ENCODE assay signal across 14 cellular contexts in genomic region chr2:169464508-169465386, GRCh38. TPM values are rescaled to one million over a fixed set of nuclear protein-coding genes. Genes with fewer than 3 reads are reported as not detected.
DNase-seq lines count a peak whose midpoint lies in the region; ATAC-seq and TF ChIP-seq lines count a peak whose summit lies in the region.
"Had no signal": no experiment of that assay in that cellular context is flagged by ENCODE, and none has a peak within 500 bp of the region (broad histone marks: within the 10 kb centered on the region; RNA-seq: fewer than 3 reads in every experiment).

No MANE protein-coding gene starts in this region.

- CTCF ChIA-PET in activated CD8-positive, alpha-beta T cell treated with anti-CD3 and anti-CD28 coated beads for 36 hours (lab: Charles Lee), result no interaction called here

- H3K27me3 Mint-ChIP-seq in activated CD4-positive, alpha-beta T cell treated with anti-CD3 and anti-CD28 coated beads, Interleukin-2, amount 10 ng/mL, durations not matched to agents 24 days and 14 days, result peaks cover 2% of the 10 kb centered on the region
- no peaks in the 10 kb centered on the region for H3K27me3 Mint-ChIP-seq in activated CD8-positive, alpha-beta T cell treated with anti-CD3 and anti-CD28 coated beads for 36 hours
- H3K27me3 Mint-ChIP-seq in osteocyte (ENCODE audit: unreplicated experiment), result peaks cover 2% of the 10 kb centered on the region

- no peak overlapping the region for H3K4me3 ChIP-seq in esophagus muscularis mucosa
- H3K4me3 ChIP-seq: breast epithelium had no signal

- H3K4me3 Mint-ChIP-seq in activated CD4-positive, alpha-beta T cell treated with anti-CD3 and anti-CD28 coated beads, Interleukin-2, amount 10 ng/mL, durations not matched to agents 24 days and 14 days, result no peak overlapping the region
- H3K4me3 Mint-ChIP-seq in activated CD8-positive, alpha-beta T cell treated with anti-CD3 and anti-CD28 coated beads for 36 hours, result no peak overlapping the region
- no peak overlapping the region for H3K4me3 Mint-ChIP-seq in osteocyte (ENCODE audit: unreplicated experiment)

- H3K4me1 ChIP-seq in esophagus muscularis mucosa, result peaks cover 0 to 17% (median 9%) of the 10 kb centered on the region in 4 donors
- H3K4me1 ChIP-seq: breast epithelium had no signal

- H3K9me3 Mint-ChIP-seq in activated CD4-positive, alpha-beta T cell treated with anti-CD3 and anti-CD28 coated beads, Interleukin-2, amount 10 ng/mL, durations not matched to agents 24 days and 14 days, result no peaks in the 10 kb centered on the region
- H3K9me3 Mint-ChIP-seq in activated CD8-positive, alpha-beta T cell treated with anti-CD3 and anti-CD28 coated beads for 36 hours, result no peaks in the 10 kb centered on the region
- H3K9me3 Mint-ChIP-seq in osteocyte (ENCODE audit: unreplicated experiment), result no peaks in the 10 kb centered on the region

- POLR2A ChIA-PET in activated CD8-positive, alpha-beta T cell treated with anti-CD3 and anti-CD28 coated beads for 36 hours (lab: Charles Lee), result interaction anchor here (1.0 kb wide), 1 partner anchor 17 kb away, joined by 4 read pairs; no protein-coding TSS in a partner anchor

- no peak overlapping the region for H3K27ac ChIP-seq in esophagus muscularis mucosa (replicated peaks in 1 of 4)
- H3K27ac ChIP-seq: breast epithelium had no signal

- intact Hi-C loops in activated CD4-positive, alpha-beta T cell treated with anti-CD3 and anti-CD28 coated beads, Interleukin-2, amount 10 ng/mL, durations not matched to agents 24 days and 14 days (cut with micrococcal nuclease), result loop anchor here (5.0 kb wide), 2 partner anchors 98 to 492 kb away; no protein-coding TSS in a partner anchor
- intact Hi-C loops in activated CD8-positive, alpha-beta T cell treated with anti-CD3 and anti-CD28 coated beads for 36 hours (cut with micrococcal nuclease), result no loop called here
- intact Hi-C loops in esophagus muscularis mucosa (cut with DNase I), result no loop called here

- TF ChIP-seq CTCF in activated CD8-positive, alpha-beta T cell treated with anti-CD3 and anti-CD28 coated beads for 36 hours (IDR thresholded peaks at IDR 0.05), result no peak
- no peak for TF ChIP-seq CTCF in esophagus muscularis mucosa (IDR thresholded peaks at IDR 0.05)
- no peak for TF ChIP-seq CTCF in osteocyte (IDR thresholded peaks at IDR 0.05)

- H3K4me1 Mint-ChIP-seq in activated CD4-positive, alpha-beta T cell treated with anti-CD3 and anti-CD28 coated beads, Interleukin-2, amount 10 ng/mL, durations not matched to agents 24 days and 14 days, result no peaks in the 10 kb centered on the region
- H3K4me1 Mint-ChIP-seq in activated CD8-positive, alpha-beta T cell treated with anti-CD3 and anti-CD28 coated beads for 36 hours (ENCODE audit: low read depth), result no peaks in the 10 kb centered on the region
- peaks cover 13% of the 10 kb centered on the region for H3K4me1 Mint-ChIP-seq in osteocyte (ENCODE audit: unreplicated experiment)

- no peaks in the 10 kb centered on the region for H3K9me3 ChIP-seq in esophagus muscularis mucosa
- H3K9me3 ChIP-seq: breast epithelium had no signal

- no peaks in the 10 kb centered on the region for H3K36me3 ChIP-seq in esophagus muscularis mucosa
- H3K36me3 ChIP-seq: breast epithelium had no signal

- WGBS in esophagus muscularis mucosa, result 71% methylated on average over 4 of the region's 4 CpGs

- peak; percentile 70 for ATAC-seq in activated CD8-positive, alpha-beta T cell treated with anti-CD3 and anti-CD28 coated beads for 36 hours

- TF ChIP-seq EP300 in esophagus muscularis mucosa (IDR thresholded peaks at IDR 0.05), result no peak

- no peak overlapping the region for H3K27ac Mint-ChIP-seq in activated CD4-positive, alpha-beta T cell treated with anti-CD3 and anti-CD28 coated beads, Interleukin-2, amount 10 ng/mL, durations not matched to agents 24 days and 14 days
- no peak overlapping the region for H3K27ac Mint-ChIP-seq in activated CD8-positive, alpha-beta T cell treated with anti-CD3 and anti-CD28 coated beads for 36 hours
- H3K27ac Mint-ChIP-seq in osteocyte (ENCODE audit: unreplicated experiment), result no peak overlapping the region

- H3K36me3 Mint-ChIP-seq in activated CD4-positive, alpha-beta T cell treated with anti-CD3 and anti-CD28 coated beads, Interleukin-2, amount 10 ng/mL, durations not matched to agents 24 days and 14 days (ENCODE audit: low read depth), result no peaks in the 10 kb centered on the region
- H3K36me3 Mint-ChIP-seq in activated CD8-positive, alpha-beta T cell treated with anti-CD3 and anti-CD28 coated beads for 36 hours (ENCODE audit: low read depth), result no peaks in the 10 kb centered on the region
- H3K36me3 Mint-ChIP-seq in osteocyte (ENCODE audit: unreplicated experiment), result no peaks in the 10 kb centered on the region

- DNase-seq in activated CD4-positive, alpha-beta T cell treated with anti-CD3 and anti-CD28 coated beads, Interleukin-2, amount 10 ng/mL, durations not matched to agents 24 days and 14 days, result peak; percentile 55
- no peak for DNase-seq in activated CD4-positive, alpha-beta T cell treated with anti-CD3 and anti-CD28 coated beads for 1 hour
- DNase-seq in NCI-H2081 treated with DMSO at 0.1 percent for 48 hours (lab: John Stamatoyannopoulos, UW), result peak; percentile 32
- no peak for DNase-seq in activated CD8-positive, alpha-beta T cell treated with anti-CD3 and anti-CD28 coated beads for 36 hours
- peak; percentile 78 for DNase-seq in renal cortical epithelial cell (ENCODE audit: low read depth)
- no peak for DNase-seq in AG08395 (ENCODE audit: low spot score)
- DNase-seq in esophagus muscularis mucosa (ENCODE audit: extremely low spot score), result no peak
- DNase-seq in osteocyte (ENCODE audit: extremely low spot score, unreplicated experiment), result no peak
- DNase-seq: activated T-cell treated with anti-CD3 and anti-CD28 coated beads for 4 hours, GF-D8, MM.1S, T-helper 9 cell, trophoblast cell had no signal

- no peaks in the 10 kb centered on the region for H3K27me3 ChIP-seq in esophagus muscularis mucosa
- H3K27me3 ChIP-seq: breast epithelium had no signal

- no peak for TF ChIP-seq POLR2A in esophagus muscularis mucosa (IDR thresholded peaks at IDR 0.05; ENCODE audit: low read depth)

RNA-seq across cellular contexts. Expression of gene BBS5, which starts 14.5 kb away (rescaled TPM):
- 4.3 and 4.7 TPM in 2 replicates for total RNA-seq in activated CD4-positive, alpha-beta T cell treated with anti-CD3 and anti-CD28 coated beads, Interleukin-2, amount 10 ng/mL, durations not matched to agents 24 days and 14 days
- total RNA-seq in activated CD8-positive, alpha-beta T cell treated with anti-CD3 and anti-CD28 coated beads for 36 hours, result 1 to 10 TPM; 2.6 to 3.2 TPM
- total RNA-seq in renal cortical epithelial cell (2.3 and 7.8 TPM in 2 replicates), esophagus muscularis mucosa (10 to 100 TPM in 1 of 4 donors, 1 to 10 TPM in 3; 6.6 to 11.2 (median 7.9) TPM), osteocyte (11.1 and 11.6 TPM in 2 replicates)

RNA-seq across cellular contexts. Expression of gene KLHL41, which starts 44.8 kb away (rescaled TPM):
- total RNA-seq in activated CD4-positive, alpha-beta T cell treated with anti-CD3 and anti-CD28 coated beads, Interleukin-2, amount 10 ng/mL, durations not matched to agents 24 days and 14 days, result 0.07 TPM in 1 of 2 replicates, not detected in the other
- total RNA-seq in activated CD8-positive, alpha-beta T cell treated with anti-CD3 and anti-CD28 coated beads for 36 hours, result under 1 TPM in 1 of 2 experiments, not detected in 1; 0.34 TPM
- total RNA-seq in renal cortical epithelial cell, result 0.35 TPM in 1 of 2 replicates, not detected in the other
- 1 to 10 TPM in 3 of 4 donors, under 1 TPM in 1; 0.99 to 2.9 (median 1.9) TPM for total RNA-seq in esophagus muscularis mucosa
- total RNA-seq in osteocyte, result 0.89 and 1.5 TPM in 2 replicates

Comparison
In these comparisons a context has a peak if more than half of its experiments do, and no peak if none do; other contexts are left out.
1. DNase-seq: peak in activated CD4-positive, alpha-beta T cell treated with anti-CD3 and anti-CD28 coated beads, Interleukin-2, amount 10 ng/mL, durations not matched to agents 24 days and 14 days (single experiment), NCI-H2081 treated with DMSO at 0.1 percent for 48 hours (single experiment) and renal cortical epithelial cell (single experiment); none in activated CD4-positive, alpha-beta T cell treated with anti-CD3 and anti-CD28 coated beads for 1 hour (single experiment), activated CD8-positive, alpha-beta T cell treated with anti-CD3 and anti-CD28 coated beads for 36 hours (single experiment), AG08395 (single experiment), esophagus muscularis mucosa (single experiment) and osteocyte (single experiment).